8 cellular contexts compared by ENCODE assay signal in the genomic region with DNA sequence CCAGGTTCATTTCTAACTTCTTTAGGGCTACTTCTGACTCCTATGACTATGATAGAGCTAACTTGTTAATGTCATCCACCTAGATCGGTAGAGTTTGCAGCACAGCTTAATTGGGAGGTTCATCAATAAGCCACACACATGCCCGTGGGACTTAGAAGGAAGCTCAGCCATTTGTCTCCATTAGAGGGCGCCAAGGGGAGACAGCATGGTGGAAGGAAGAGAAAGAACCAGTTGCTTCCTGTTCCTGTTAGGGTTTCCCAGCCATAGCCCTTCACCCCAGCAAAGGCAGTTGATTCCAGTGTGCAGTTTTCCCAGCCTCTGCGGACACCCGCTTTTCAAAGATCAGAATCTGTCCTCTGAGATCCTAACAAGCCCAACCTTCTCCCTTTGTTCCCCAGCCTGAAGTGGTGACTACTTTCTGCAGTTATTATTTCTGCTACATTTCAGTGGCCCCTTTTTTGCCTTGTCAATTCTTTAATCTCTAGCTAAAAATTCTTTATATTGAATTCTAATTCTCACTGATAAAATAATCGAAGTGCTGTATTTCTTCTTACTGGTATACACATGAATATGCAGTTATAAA. TPM values are rescaled to one million over a fixed set of nuclear protein-coding genes. Genes with fewer than 3 reads are reported as not detected.
DNase-seq lines count a peak whose midpoint lies in the region; ATAC-seq and TF ChIP-seq lines count a peak whose summit lies in the region.

No MANE protein-coding gene starts in this region.

- H3K27ac Mint-ChIP-seq in naive thymus-derived CD8-positive, alpha-beta T cell = no peak overlapping the region

- H3K9me3 Mint-ChIP-seq in naive thymus-derived CD8-positive, alpha-beta T cell = peaks cover 0 to 3% (median 0%) of the 10 kb centered on the region in 9 donors

- POLR2A ChIA-PET in BJ (lab: Charles Lee) = no interaction called here
- POLR2A ChIA-PET in naive thymus-derived CD8-positive, alpha-beta T cell (lab: Charles Lee) = interaction anchor here (0.6 kb wide), 1 partner anchor 1880 kb away, joined by 5 read pairs; no protein-coding TSS in a partner anchor

- intact Hi-C loops in upper lobe of right lung (cut with DNase I) = no loop called here

- H3K27me3 Mint-ChIP-seq in naive thymus-derived CD8-positive, alpha-beta T cell = peaks cover 0 to 4% (median 0%) of the 10 kb centered on the region in 5 donors

- no peaks in the 10 kb centered on the region for H3K27me3 ChIP-seq in BJ (ENCODE audit: control insufficient read depth, insufficient read depth, low read length)
- H3K27me3 ChIP-seq in upper lobe of right lung = no peaks in the 10 kb centered on the region

- ATAC-seq in GM19328 (IDR thresholded peaks at IDR 0.05; ENCODE audit: unreplicated experiment) = peak; percentile 62
- ATAC-seq in naive thymus-derived CD8-positive, alpha-beta T cell = peak; percentile 50 to 70
- peak; percentile 98 for ATAC-seq in upper lobe of right lung

- DNase-seq in BJ (ENCODE audit: low read depth) = no peak
- peak; percentile 57 for DNase-seq in HPDE6-E6E7 (ENCODE audit: extremely low spot score)
- peak; percentile 51 for DNase-seq in NOMO-1 treated with dmso at 0.1 percent for 144 hours (lab: John Stamatoyannopoulos, UW; ENCODE audit: unreplicated experiment)
- peak; percentile 66 for DNase-seq in activated CD8-positive, alpha-beta memory T cell treated with anti-CD3 and anti-CD28 coated beads for 24 hours
- peak; percentile 41 for DNase-seq in epithelial cell of proximal tubule (ENCODE audit: low read depth)
- peak in 8 of 10 donors; percentile 5 to 62 (median 18) for DNase-seq in naive thymus-derived CD8-positive, alpha-beta T cell
- peak; percentile 65 for DNase-seq in upper lobe of right lung

- H3K4me1 ChIP-seq in upper lobe of right lung = no peaks in the 10 kb centered on the region

- no peak overlapping the region for H3K4me3 ChIP-seq in BJ (ENCODE audit: low read depth, low read length)
- H3K4me3 ChIP-seq in epithelial cell of proximal tubule (ENCODE audit: low read depth, low read length) = no peak overlapping the region
- no peak overlapping the region for H3K4me3 ChIP-seq in upper lobe of right lung

- TF ChIP-seq CTCF in BJ (IDR thresholded peaks at IDR 0.05; ENCODE audit: insufficient read depth, low read depth, low read length) (peak; percentile 80), epithelial cell of proximal tubule (conservative IDR thresholded peaks at IDR 0.05; ENCODE audit: low read depth, low read length) (peak; percentile 91), upper lobe of right lung (IDR thresholded peaks at IDR 0.05) (peak; percentile 62)

- peaks cover 0 to 2% (median 0%) of the 10 kb centered on the region in 3 donors for H3K36me3 Mint-ChIP-seq in naive thymus-derived CD8-positive, alpha-beta T cell

- H3K36me3 ChIP-seq in BJ (ENCODE audit: control insufficient read depth, insufficient read depth, low read length) (no peaks in the 10 kb centered on the region), upper lobe of right lung (no peaks in the 10 kb centered on the region)

- no peak overlapping the region for H3K27ac ChIP-seq in upper lobe of right lung

- CTCF ChIA-PET in BJ (lab: Yijun Ruan, JAX) = interaction anchor here (0.6 to 4.0 kb wide), 31 partner anchors 10 to 719 kb away, joined by 3 to 41 read pairs (median 4); partner anchors contain the start of gene SPATS2L

- peaks cover 0 to 6% (median 4%) of the 10 kb centered on the region in 4 donors for H3K4me1 Mint-ChIP-seq in naive thymus-derived CD8-positive, alpha-beta T cell

- no peak overlapping the region for H3K4me3 Mint-ChIP-seq in naive thymus-derived CD8-positive, alpha-beta T cell

- no peaks in the 10 kb centered on the region for H3K9me3 ChIP-seq in upper lobe of right lung

RNA-seq across cellular contexts. Expression of gene MAIP1, which starts 30.3 kb away (rescaled TPM):
- polyA plus RNA-seq in BJ (2011; rRNA removed) = 11.3 and 14.0 TPM in 2 replicates
- 4.5 and 6.4 TPM in 2 replicates for polyA minus RNA-seq in BJ (2011; rRNA and poly(A)+ RNA removed)
- total RNA-seq in epithelial cell of proximal tubule (25.4 and 37.5 TPM in 2 replicates), upper lobe of right lung (13.1 TPM)
- total RNA-seq in naive thymus-derived CD8-positive, alpha-beta T cell = 10 to 100 TPM; 17.9 to 18.5 TPM
- polyA plus RNA-seq in naive thymus-derived CD8-positive, alpha-beta T cell = 10 to 100 TPM; 11.5 to 16.8 (median 12.6) TPM

RNA-seq across cellular contexts. Expression of gene TYW5, which starts 30.4 kb away (rescaled TPM):
- 2.9 and 4.8 TPM in 2 replicates for polyA plus RNA-seq in BJ (2011; rRNA removed)
- 2.4 and 2.5 TPM in 2 replicates for polyA minus RNA-seq in BJ (2011; rRNA and poly(A)+ RNA removed)
- total RNA-seq in epithelial cell of proximal tubule = 6.0 and 7.3 TPM in 2 replicates
- total RNA-seq in naive thymus-derived CD8-positive, alpha-beta T cell = 10 to 100 TPM; 13.8 to 14.6 TPM
- polyA plus RNA-seq in naive thymus-derived CD8-positive, alpha-beta T cell = 1 to 10 TPM; 3.5 to 4.2 (median 3.7) TPM
- total RNA-seq in upper lobe of right lung = 7.5 TPM
